7 cellular contexts compared by ENCODE assay signal in the genomic region with DNA sequence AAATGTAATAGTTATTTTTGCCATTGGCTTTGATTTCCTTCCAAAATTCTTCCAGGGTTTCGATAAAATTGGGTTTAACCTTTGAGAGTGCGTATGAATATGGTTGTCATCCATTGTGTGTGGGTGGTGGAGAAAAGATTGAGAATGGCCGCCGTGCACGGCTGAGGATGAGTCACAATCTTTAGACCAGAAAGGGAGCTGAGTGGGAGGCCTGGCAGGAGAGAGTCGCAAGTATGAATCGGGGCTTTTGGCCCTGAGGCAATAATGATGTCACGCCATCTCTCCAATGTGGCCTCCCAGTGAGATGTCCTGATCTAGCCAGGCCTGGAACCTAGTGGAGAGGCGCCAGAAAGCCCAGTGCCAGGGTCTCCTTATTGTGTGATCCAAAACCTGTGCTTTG. TPM values are rescaled to one million over a fixed set of nuclear protein-coding genes. Genes with fewer than 3 reads are reported as not detected.
DNase-seq lines count a peak whose midpoint lies in the region; ATAC-seq and TF ChIP-seq lines count a peak whose summit lies in the region.

No MANE protein-coding gene starts in this region.

- peak; percentile 58 for ATAC-seq in HG02885 (IDR thresholded peaks at IDR 0.05; ENCODE audit: poor library complexity, unreplicated experiment)
- ATAC-seq in activated T-cell treated with anti-CD3 and anti-CD28 coated beads, Interleukin-2, amount 50 U/mL, for 4 hours = peak; percentile 64 to 84
- ATAC-seq in stimulated activated memory B cell treated with anti-CD40 and anti-IgM and Interleukin-4, amounts not matched to agents 10 μg/mL and 1 μg/mL and 100 μg/mL, for 72 hours = peak; percentile 66
- no peak for ATAC-seq in GM18498 (IDR thresholded peaks at IDR 0.05; ENCODE audit: unreplicated experiment)
- no peak for ATAC-seq in HG02970 (IDR thresholded peaks at IDR 0.05; ENCODE audit: low FRiP score, unreplicated experiment)
- ATAC-seq in HG02763 (IDR thresholded peaks at IDR 0.05; ENCODE audit: unreplicated experiment) = no peak

- no peak overlapping the region for H3K4me3 Mint-ChIP-seq in activated T-cell treated with anti-CD3 and anti-CD28 coated beads, Interleukin-2, amount 50 U/mL, for 4 hours
- H3K4me3 Mint-ChIP-seq in stimulated activated memory B cell treated with anti-CD40 and anti-IgM and Interleukin-4, amounts not matched to agents 10 μg/mL and 1 μg/mL and 100 μg/mL, for 72 hours = no peak overlapping the region

- no peak overlapping the region for H3K27ac Mint-ChIP-seq in stimulated activated memory B cell treated with anti-CD40 and anti-IgM and Interleukin-4, amounts not matched to agents 10 μg/mL and 1 μg/mL and 100 μg/mL, for 72 hours

- no peaks in the 10 kb centered on the region for H3K9me3 ChIP-seq in left ventricle myocardium inferior (replicated peaks)

- H3K4me1 ChIP-seq in left ventricle myocardium inferior = peaks cover 19% of the 10 kb centered on the region

- intact Hi-C loops in left ventricle myocardium inferior (cut with micrococcal nuclease) = loop anchor here (10.0 kb wide), 1 partner anchor 102 kb away; a partner anchor contains a TSS

- H3K27ac ChIP-seq in left ventricle myocardium inferior (replicated peaks) = peak overlapping the region; percentile 24

- H3K9me3 Mint-ChIP-seq in activated T-cell treated with anti-CD3 and anti-CD28 coated beads, Interleukin-2, amount 50 U/mL, for 4 hours = no peaks in the 10 kb centered on the region
- H3K9me3 Mint-ChIP-seq in stimulated activated memory B cell treated with anti-CD40 and anti-IgM and Interleukin-4, amounts not matched to agents 10 μg/mL and 1 μg/mL and 100 μg/mL, for 72 hours = no peaks in the 10 kb centered on the region

- H3K36me3 ChIP-seq in left ventricle myocardium inferior = no peaks in the 10 kb centered on the region

- H3K27me3 Mint-ChIP-seq in activated T-cell treated with anti-CD3 and anti-CD28 coated beads, Interleukin-2, amount 50 U/mL, for 4 hours (ENCODE audit: low read depth) = no peaks in the 10 kb centered on the region
- H3K27me3 Mint-ChIP-seq in stimulated activated memory B cell treated with anti-CD40 and anti-IgM and Interleukin-4, amounts not matched to agents 10 μg/mL and 1 μg/mL and 100 μg/mL, for 72 hours = no peaks in the 10 kb centered on the region

- no peak overlapping the region for H3K4me3 ChIP-seq in left ventricle myocardium inferior

- H3K36me3 Mint-ChIP-seq in activated T-cell treated with anti-CD3 and anti-CD28 coated beads, Interleukin-2, amount 50 U/mL, for 4 hours (ENCODE audit: insufficient read depth) = no peaks in the 10 kb centered on the region
- H3K36me3 Mint-ChIP-seq in stimulated activated memory B cell treated with anti-CD40 and anti-IgM and Interleukin-4, amounts not matched to agents 10 μg/mL and 1 μg/mL and 100 μg/mL, for 72 hours = no peaks in the 10 kb centered on the region

- no peak for TF ChIP-seq CTCF in left ventricle myocardium inferior (IDR thresholded peaks at IDR 0.05; ENCODE audit: borderline replicate concordance)

- peaks cover 5% of the 10 kb centered on the region for H3K4me1 Mint-ChIP-seq in activated T-cell treated with anti-CD3 and anti-CD28 coated beads, Interleukin-2, amount 50 U/mL, for 4 hours (ENCODE audit: low read depth)
- H3K4me1 Mint-ChIP-seq in stimulated activated memory B cell treated with anti-CD40 and anti-IgM and Interleukin-4, amounts not matched to agents 10 μg/mL and 1 μg/mL and 100 μg/mL, for 72 hours = peaks cover 6% of the 10 kb centered on the region

- no peak for DNase-seq in activated T-cell treated with anti-CD3 and anti-CD28 coated beads, Interleukin-2, amount 50 U/mL, for 4 hours
- peak; percentile 53 for DNase-seq in left ventricle myocardium inferior

- H3K27me3 ChIP-seq in left ventricle myocardium inferior (ENCODE audit: low read depth) = no peaks in the 10 kb centered on the region

RNA-seq across cellular contexts. Expression of a gene that starts 33.1 kb away (rescaled TPM):
- total RNA-seq in activated T-cell treated with anti-CD3 and anti-CD28 coated beads, Interleukin-2, amount 50 U/mL, for 4 hours = 10 to 100 TPM; 13.1 to 18.2 (median 16.3) TPM
- total RNA-seq in left ventricle myocardium inferior = 49.7 TPM

RNA-seq across cellular contexts. Expression of a gene that starts 36.9 kb away (rescaled TPM):
- 10 to 100 TPM in 2 of 3 donors, 1 to 10 TPM in 1; 8.6 to 26.1 (median 14.0) TPM for total RNA-seq in activated T-cell treated with anti-CD3 and anti-CD28 coated beads, Interleukin-2, amount 50 U/mL, for 4 hours
- 37.1 TPM for total RNA-seq in left ventricle myocardium inferior

Comparison
In these comparisons a context has a peak if more than half of its experiments do, and no peak if none do; other contexts are left out.
1. ATAC-seq: peak in HG02885 (single experiment), activated T-cell treated with anti-CD3 and anti-CD28 coated beads, Interleukin-2, amount 50 U/mL, for 4 hours (2 of 2) and stimulated activated memory B cell treated with anti-CD40 and anti-IgM and Interleukin-4, amounts not matched to agents 10 μg/mL and 1 μg/mL and 100 μg/mL, for 72 hours (single experiment); none in GM18498 (single experiment), HG02970 (single experiment) and HG02763 (single experiment).